In the genomic region with DNA sequence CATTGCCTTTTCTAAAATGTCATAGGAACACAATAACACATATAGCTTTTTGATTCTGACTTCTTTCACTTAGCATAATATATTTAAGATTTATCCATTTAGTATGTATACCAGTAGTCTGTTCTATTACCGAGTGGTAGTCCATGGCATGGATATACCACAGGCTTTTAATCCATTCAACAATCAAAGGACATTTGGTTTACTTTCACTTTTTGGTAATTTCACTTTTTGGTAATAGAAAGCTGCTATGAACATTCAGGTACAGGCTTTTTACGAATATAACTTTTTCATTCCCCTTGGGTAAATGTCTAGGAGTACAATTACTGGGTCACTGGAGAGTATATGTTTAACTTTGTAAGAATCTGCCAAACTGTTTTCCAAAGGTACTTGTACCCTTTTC, we compare ENCODE assay signal across 3 cellular contexts.
"Had no signal": no experiment of that assay in that cellular context is flagged by ENCODE, and none has a peak within 500 bp of the region (broad histone marks: within the 10 kb centered on the region; RNA-seq: fewer than 3 reads in every experiment).

No MANE protein-coding gene starts in this region.

- DNase-seq: GDM1, GF-D8 had no signal

- ATAC-seq: GM12878 had no signal

- H3K4me3 ChIP-seq: GM12878 had no signal
